16 cellular contexts compared by ENCODE assay signal in genomic region chr1:225762002-225762441, GRCh38. TPM values are rescaled to one million over a fixed set of nuclear protein-coding genes. Genes with fewer than 3 reads are reported as not detected.
A peak's percentile ranks its signal among the peaks of the same experiment; 100 is the strongest.
DNase-seq lines count a peak whose midpoint lies in the region; ATAC-seq and TF ChIP-seq lines count a peak whose summit lies in the region.
"Had no signal": no experiment of that assay in that cellular context is flagged by ENCODE, and none has a peak within 500 bp of the region (broad histone marks: within the 10 kb centered on the region; RNA-seq: fewer than 3 reads in every experiment).

No MANE protein-coding gene starts in this region.

- peaks cover 17 to 57% (median 34%) of the 10 kb centered on the region in 5 donors for H3K4me1 ChIP-seq in subcutaneous abdominal adipose tissue (ENCODE audit: control insufficient read depth in 5 of 5, insufficient read depth in 5 of 5, low read length in 5 of 5)

- H3K9ac ChIP-seq in subcutaneous abdominal adipose tissue (ENCODE audit: low read length in 5 of 5), result no peak overlapping the region

- DNase-seq in NCI-H748 (lab: John Stamatoyannopoulos, UW; ENCODE audit: unreplicated experiment) (peak; percentile 61), NCI-H748 treated with DMSO at 0.1 percent for 48 hours (lab: John Stamatoyannopoulos, UW) (no peak), NCI-H524 (lab: John Stamatoyannopoulos, UW) (peak; percentile 28 to 80), fibroblast of villous mesenchyme (ENCODE audit: low read depth) (peak; percentile 56), GDM1 (lab: John Stamatoyannopoulos, UW) (no peak), foreskin fibroblast (no peak)
- DNase-seq: ACHN; activated CD4-positive, alpha-beta T cell treated with anti-CD3 and anti-CD28 coated beads, Interleukin-2, amount 10 ng/mL, durations not matched to agents 7 days and 5 days; H7; NCI-H1694; nephron progenitor cell; SHP77 treated with DMSO at 0.1 percent for 48 hours; stimulated activated CD4-positive, alpha-beta T cell treated with anti-CD3 and anti-CD28 coated beads, Interleukin-2, amount 100 ng/mL, for 24 hours; stimulated activated naive CD8-positive, alpha-beta T cell treated with anti-CD3 and anti-CD28 coated beads, Interleukin-15, amount 100 ng/mL, for 72 hours had no signal

- no peaks in the 10 kb centered on the region for H3K9me3 ChIP-seq in subcutaneous abdominal adipose tissue (ENCODE audit: control insufficient read depth in 5 of 5, low read length in 5 of 5)

- peak overlapping the region; percentile 2 for H3K27ac ChIP-seq in subcutaneous abdominal adipose tissue (ENCODE audit: low read depth, low read length)

- no peak for ATAC-seq in GM21786 (IDR thresholded peaks at IDR 0.05; ENCODE audit: unreplicated experiment)
- ATAC-seq: stimulated activated naive CD8-positive, alpha-beta T cell treated with anti-CD3 and anti-CD28 coated beads, Interleukin-15, amount 100 ng/mL, for 72 hours had no signal

- H3K27me3 ChIP-seq in subcutaneous abdominal adipose tissue (ENCODE audit: control insufficient read depth in 5 of 5, insufficient read depth in 4 of 5, low read length in 5 of 5), result no peaks in the 10 kb centered on the region

- H3K36me3 ChIP-seq in subcutaneous abdominal adipose tissue (ENCODE audit: control insufficient read depth in 5 of 5, insufficient read depth in 5 of 5, low read length in 5 of 5), result no peaks in the 10 kb centered on the region

- TF ChIP-seq CTCF in fibroblast of villous mesenchyme (IDR thresholded peaks at IDR 0.05; ENCODE audit: insufficient read depth, low read depth, low read length) (no peak), foreskin fibroblast (IDR thresholded peaks at IDR 0.05; ENCODE audit: low read depth, low read length) (no peak)

- no peak overlapping the region for H3K4me3 ChIP-seq in fibroblast of villous mesenchyme (ENCODE audit: low read depth, low read length)
- H3K4me3 ChIP-seq in subcutaneous abdominal adipose tissue (ENCODE audit: low read depth in 1 of 5, low read length in 5 of 5), result no peak overlapping the region
- no peak overlapping the region for H3K4me3 ChIP-seq in foreskin fibroblast (ENCODE audit: low read depth in 1 of 2, low read length in 2 of 2)

RNA-seq across cellular contexts. Expression of gene SRP9, which starts 15.6 kb away (rescaled TPM):
- 166 and 232 TPM in 2 replicates for total RNA-seq in fibroblast of villous mesenchyme

RNA-seq across cellular contexts. Expression of gene EPHX1, which starts 47.9 kb away (rescaled TPM):
- 17.7 and 31.5 TPM in 2 replicates for total RNA-seq in fibroblast of villous mesenchyme

Comparison
In these comparisons a context has a peak if more than half of its experiments do, and no peak if none do; other contexts are left out.
1. DNase-seq: peak in NCI-H748 (single experiment), NCI-H524 (2 of 2) and fibroblast of villous mesenchyme (single experiment); none in NCI-H748 treated with DMSO at 0.1 percent for 48 hours (single experiment), GDM1 (single experiment) and foreskin fibroblast (0 of 2).